Comparison of ENCODE assay signal across 19 cellular contexts in genomic region chr4:116726523-116726922, GRCh38.
DNase-seq lines count a peak whose midpoint lies in the region; ATAC-seq and TF ChIP-seq lines count a peak whose summit lies in the region.
"Had no signal": no experiment of that assay in that cellular context is flagged by ENCODE, and none has a peak within 500 bp of the region (broad histone marks: within the 10 kb centered on the region; RNA-seq: fewer than 3 reads in every experiment).

No MANE protein-coding gene starts in this region.

- no peak overlapping the region for H3K9ac ChIP-seq in HCT116 (ENCODE audit: low read length)
- H3K9ac ChIP-seq: BLaER1 had no signal

- CTCF ChIA-PET in HCT116 (lab: Charles Lee), result no interaction called here

- H3K9me3 Mint-ChIP-seq in chondrocyte (ENCODE audit: low read depth), result no peaks in the 10 kb centered on the region
- peaks cover 0 to 7% of the 10 kb centered on the region in 2 donors for H3K9me3 Mint-ChIP-seq in effector memory CD8-positive, alpha-beta T cell
- H3K9me3 Mint-ChIP-seq: CD4-positive, alpha-beta T cell had no signal

- intact Hi-C loops in HCT116 (cut with micrococcal nuclease), result no loop called here

- no peaks in the 10 kb centered on the region for H3K79me2 ChIP-seq in HCT116 (ENCODE audit: insufficient read depth, low read length)

- TF ChIP-seq POLR2A in HCT116 (IDR thresholded peaks at IDR 0.05; ENCODE audit: borderline replicate concordance, extremely low read depth, insufficient read depth, insufficient read length), result no peak

- no peak overlapping the region for H3K27ac Mint-ChIP-seq in chondrocyte (ENCODE audit: unreplicated experiment)
- H3K27ac Mint-ChIP-seq in effector memory CD8-positive, alpha-beta T cell, result no peak overlapping the region
- H3K27ac Mint-ChIP-seq: CD4-positive, alpha-beta T cell; CD8-positive, alpha-beta T cell had no signal

- DNase-seq in COLO829 (ENCODE audit: low spot score) (peak; percentile 52), HCT116 (ENCODE audit: low read depth, low spot score) (no peak), left kidney (ENCODE audit: low read depth, low spot score) (peak; percentile 21), renal cortical epithelial cell (ENCODE audit: low read depth) (peak; percentile 2), chondrocyte (ENCODE audit: low spot score) (no peak), GM19240 (ENCODE audit: insufficient read length, low spot score) (no peak), NOMO-1 (lab: John Stamatoyannopoulos, UW; ENCODE audit: unreplicated experiment in 2 of 2) (no peak)
- no peak for DNase-seq in effector memory CD8-positive, alpha-beta T cell
- DNase-seq: 8988T; ACHN; BE2C; C1 segment of cervical spinal cord; CD4-positive, alpha-beta T cell; CD8-positive, alpha-beta T cell; COR-L47; DMS 273 treated with DMSO at 0.1 percent for 48 hours; DMS79 treated with DMSO at 0.1 percent for 48 hours; GF-D8 had no signal

- H3K4me1 Mint-ChIP-seq in chondrocyte (ENCODE audit: low read depth), result no peaks in the 10 kb centered on the region
- no peaks in the 10 kb centered on the region for H3K4me1 Mint-ChIP-seq in effector memory CD8-positive, alpha-beta T cell (ENCODE audit: low read depth in 2 of 2)

- RAD21 ChIA-PET in HCT116 (lab: Charles Lee; ENCODE audit: low non-redundant PET in 1 of 2, low total read pairs in 2 of 2, uncharacterized antibody in 2 of 2, unreplicated experiment in 2 of 2), result no interaction called here

- no peak for TF ChIP-seq RAD21 in HCT116 (IDR thresholded peaks at IDR 0.05; ENCODE audit: low read depth)

- H2AFZ ChIP-seq in HCT116 (ENCODE audit: low read depth, low read length, poor library complexity, severe bottlenecking), result peak overlapping the region; percentile 32

- ATAC-seq in HCT116, result no peak
- ATAC-seq in effector memory CD8-positive, alpha-beta T cell (replicated peaks), result no peak
- ATAC-seq: CD8-positive, alpha-beta T cell had no signal

- H3K4me3 ChIP-seq in HCT116 (replicated peaks in 1 of 2; ENCODE audit: low read depth in 1 of 2, low read length in 2 of 2), result no peak overlapping the region
- H3K4me3 ChIP-seq: BLaER1 had no signal

- H4K20me1 ChIP-seq in HCT116 (ENCODE audit: insufficient read depth), result no peaks in the 10 kb centered on the region
- H4K20me1 ChIP-seq: BLaER1 had no signal

- no TSS peak for BruUV-seq in HCT116 (replicated peaks; lab: Mats Ljungman, UMichigan)

- no peak for TF ChIP-seq CTCF in HCT116 (IDR thresholded peaks at IDR 0.05 in 2 of 3, conservative IDR thresholded peaks at IDR 0.05 in 1 of 3; ENCODE audit: borderline replicate concordance in 1 of 3, insufficient read depth in 1 of 3, low read depth in 2 of 3, low read length in 2 of 3)
- TF ChIP-seq CTCF in chondrocyte (IDR thresholded peaks at IDR 0.05), result no peak

- H3K4me1 ChIP-seq in HCT116 (ENCODE audit: control insufficient read depth in 1 of 2, insufficient read depth in 2 of 2, low read length in 2 of 2), result no peaks in the 10 kb centered on the region
- H3K4me1 ChIP-seq: BE2C, BLaER1 had no signal

- no peaks in the 10 kb centered on the region for H3K27me3 Mint-ChIP-seq in chondrocyte (ENCODE audit: low read depth)
- H3K27me3 Mint-ChIP-seq in effector memory CD8-positive, alpha-beta T cell, result no peaks in the 10 kb centered on the region
- H3K27me3 Mint-ChIP-seq: CD4-positive, alpha-beta T cell had no signal

- no peaks in the 10 kb centered on the region for H3K9me3 ChIP-seq in HCT116 (ENCODE audit: control insufficient read depth in 1 of 2, insufficient read depth in 1 of 2, low read depth in 1 of 2, low read length in 2 of 2)
- H3K9me3 ChIP-seq: BE2C, BLaER1 had no signal

- no peak overlapping the region for H3K4me2 ChIP-seq in HCT116 (ENCODE audit: low read length)
- H3K4me2 ChIP-seq: BLaER1 had no signal

- no peak overlapping the region for H3K27ac ChIP-seq in HCT116 (ENCODE audit: low read depth, low read length)
- H3K27ac ChIP-seq: BLaER1 had no signal

- no peaks in the 10 kb centered on the region for H3K36me3 ChIP-seq in HCT116 (ENCODE audit: control insufficient read depth in 1 of 2, insufficient read depth in 2 of 2, low read length in 2 of 2)
- H3K36me3 ChIP-seq: BE2C, BLaER1 had no signal

- POLR2A ChIA-PET in HCT116 (lab: Charles Lee), result no interaction called here

- H3K27me3 ChIP-seq in HCT116 (ENCODE audit: insufficient read depth, low read length), result no peaks in the 10 kb centered on the region
- H3K27me3 ChIP-seq: BE2C, BLaER1 had no signal

- H3K4me3 Mint-ChIP-seq in chondrocyte (ENCODE audit: unreplicated experiment), result no peak overlapping the region
- H3K4me3 Mint-ChIP-seq in effector memory CD8-positive, alpha-beta T cell, result no peak overlapping the region
- H3K4me3 Mint-ChIP-seq: CD4-positive, alpha-beta T cell; CD8-positive, alpha-beta T cell had no signal

- no peaks in the 10 kb centered on the region for H3K36me3 Mint-ChIP-seq in chondrocyte (ENCODE audit: low read depth)
- no peaks in the 10 kb centered on the region for H3K36me3 Mint-ChIP-seq in effector memory CD8-positive, alpha-beta T cell (ENCODE audit: insufficient read depth)
- H3K36me3 Mint-ChIP-seq: CD8-positive, alpha-beta T cell had no signal

- no peaks in the 10 kb centered on the region for H3K9me2 ChIP-seq in HCT116 (ENCODE audit: insufficient read depth)

TF ChIP-seq in HCT116, 20 proteins besides CTCF, POLR2A, EP300 and RAD21:
- TF ChIP-seq ZBTB33 (IDR thresholded peaks at IDR 0.05; ENCODE audit: extremely low read depth, insufficient replicate concordance, low read length) (no peak), ZFX (IDR thresholded peaks at IDR 0.05) (no peak), REST (IDR thresholded peaks at IDR 0.05; ENCODE audit: low read depth) (no peak), MAX (IDR thresholded peaks at IDR 0.05) (no peak), SRF (IDR thresholded peaks at IDR 0.05; ENCODE audit: low read depth) (no peak), EGR1 (IDR thresholded peaks at IDR 0.05; ENCODE audit: low read depth) (no peak), POLR2AphosphoS5 (IDR thresholded peaks at IDR 0.05; ENCODE audit: low read depth, low read length) (no peak), ATF3 (IDR thresholded peaks at IDR 0.05) (no peak), CEBPB (IDR thresholded peaks at IDR 0.05; ENCODE audit: low read depth) (no peak), FOSL1 (IDR thresholded peaks at IDR 0.05; ENCODE audit: low read depth) (no peak), EZH2phosphoT487 (IDR thresholded peaks at IDR 0.05; ENCODE audit: borderline replicate concordance) (no peak)

Comparison
In these comparisons a context has a peak if more than half of its experiments do, and no peak if none do; other contexts are left out.
1. DNase-seq: peak in COLO829 (single experiment), left kidney (single experiment) and renal cortical epithelial cell (single experiment); none in HCT116 (single experiment), chondrocyte (single experiment), GM19240 (single experiment), NOMO-1 (0 of 2) and effector memory CD8-positive, alpha-beta T cell (0 of 3).